In the genomic region with DNA sequence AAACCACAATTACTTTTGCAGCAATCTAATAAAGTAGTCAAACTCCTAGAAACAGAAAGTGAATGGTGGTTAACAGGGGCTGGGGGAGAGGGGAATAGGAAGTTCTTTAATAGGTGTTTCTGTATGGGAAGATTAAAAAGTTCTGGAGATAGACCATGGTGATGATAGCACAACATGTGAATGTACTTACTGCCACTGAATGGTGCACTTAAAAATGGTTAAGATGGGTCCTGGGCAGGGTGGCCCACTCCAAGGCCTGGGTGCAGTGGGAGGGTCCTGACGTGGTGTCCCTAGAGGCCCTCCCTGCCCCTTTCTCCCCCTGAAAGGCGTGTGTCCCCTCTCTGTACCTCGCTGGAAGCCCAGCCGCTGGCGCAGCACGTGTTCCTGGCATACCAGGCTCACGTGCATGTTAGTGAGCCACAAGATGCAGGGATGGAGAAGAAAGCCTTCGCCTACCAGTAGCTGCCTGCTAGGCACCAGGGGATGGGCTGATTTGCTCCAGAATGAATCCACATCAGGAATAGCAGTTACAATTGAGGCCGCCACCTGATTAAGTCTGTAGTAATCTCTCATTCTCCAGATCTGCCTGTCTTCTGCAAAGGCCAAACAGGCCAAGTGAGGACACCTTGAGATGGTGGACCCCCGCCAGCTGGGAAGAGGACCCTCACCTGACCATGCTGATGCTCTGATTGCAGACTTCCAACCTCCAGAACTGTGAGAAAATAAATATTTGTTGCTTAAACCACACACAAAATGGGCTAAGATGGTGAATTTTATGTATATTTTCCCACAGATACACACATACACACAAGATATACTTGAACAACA, we compare ENCODE assay signal across 11 cellular contexts.
DNase-seq lines count a peak whose midpoint lies in the region; ATAC-seq and TF ChIP-seq lines count a peak whose summit lies in the region.
"Had no signal": no experiment of that assay in that cellular context is flagged by ENCODE, and none has a peak within 500 bp of the region (broad histone marks: within the 10 kb centered on the region; RNA-seq: fewer than 3 reads in every experiment).

No MANE protein-coding gene starts in this region.

- no peaks in the 10 kb centered on the region for H3K36me3 ChIP-seq in SK-N-MC (ENCODE audit: insufficient read depth, low read length)
- H3K36me3 ChIP-seq in esophagus squamous epithelium, result no peaks in the 10 kb centered on the region
- H3K36me3 ChIP-seq in thymus (ENCODE audit: control insufficient read depth, insufficient read depth), result no peaks in the 10 kb centered on the region
- H3K36me3 ChIP-seq: adrenal gland had no signal

- no peaks in the 10 kb centered on the region for H3K27me3 Mint-ChIP-seq in activated T-cell treated with anti-CD3 and anti-CD28 coated beads, Interleukin-2, amount 50 U/mL, for 4 hours (ENCODE audit: low read depth)

- no peak for TF ChIP-seq POLR2A in esophagus squamous epithelium (IDR thresholded peaks at IDR 0.05)

- H3K4me1 ChIP-seq in esophagus squamous epithelium (peaks cover 33 to 73% (median 36%) of the 10 kb centered on the region in 3 donors), thymus (ENCODE audit: control insufficient read depth, insufficient read depth, low read length) (peaks cover 29% of the 10 kb centered on the region)

- peaks cover 91% of the 10 kb centered on the region for H3K4me1 Mint-ChIP-seq in activated T-cell treated with anti-CD3 and anti-CD28 coated beads, Interleukin-2, amount 50 U/mL, for 4 hours (ENCODE audit: low read depth)

- no peaks in the 10 kb centered on the region for H3K9me3 Mint-ChIP-seq in activated T-cell treated with anti-CD3 and anti-CD28 coated beads, Interleukin-2, amount 50 U/mL, for 4 hours

- no peak for TF ChIP-seq CTCF in esophagus squamous epithelium (IDR thresholded peaks at IDR 0.05)

- no peaks in the 10 kb centered on the region for H3K36me3 Mint-ChIP-seq in activated T-cell treated with anti-CD3 and anti-CD28 coated beads, Interleukin-2, amount 50 U/mL, for 4 hours (ENCODE audit: insufficient read depth)

- no peak for ATAC-seq in activated T-cell treated with anti-CD3 and anti-CD28 coated beads, Interleukin-2, amount 50 U/mL, for 4 hours
- no peak for ATAC-seq in HG03159 (IDR thresholded peaks at IDR 0.05; ENCODE audit: unreplicated experiment)
- ATAC-seq in HG02970 (IDR thresholded peaks at IDR 0.05; ENCODE audit: low FRiP score, unreplicated experiment), result no peak

- H3K27me3 ChIP-seq in esophagus squamous epithelium, result no peaks in the 10 kb centered on the region
- no peaks in the 10 kb centered on the region for H3K27me3 ChIP-seq in thymus (ENCODE audit: control insufficient read depth, insufficient read depth)
- H3K27me3 ChIP-seq: adrenal gland, hepatocyte had no signal

- peak overlapping the region; percentile 44 for H3K4me3 Mint-ChIP-seq in activated T-cell treated with anti-CD3 and anti-CD28 coated beads, Interleukin-2, amount 50 U/mL, for 4 hours

- intact Hi-C loops in esophagus squamous epithelium (cut with DNase I), result no loop called here

- H3K9me3 ChIP-seq in SK-N-MC (ENCODE audit: low read depth, low read length) (no peaks in the 10 kb centered on the region), esophagus squamous epithelium (no peaks in the 10 kb centered on the region), thymus (ENCODE audit: control insufficient read depth) (no peaks in the 10 kb centered on the region)
- H3K9me3 ChIP-seq: adrenal gland had no signal

- WGBS in esophagus squamous epithelium, 2 donors, result 87 to 91% methylated on average over 3 to 4 of the region's 10 CpGs
- WGBS in thymus, result 91% methylated on average over 10 of the region's 10 CpGs

- no peak overlapping the region for H3K9ac ChIP-seq in SK-N-MC (ENCODE audit: insufficient read length)

- DNase-seq in activated T-cell treated with anti-CD3 and anti-CD28 coated beads, Interleukin-2, amount 50 U/mL, for 4 hours, result no peak
- DNase-seq in activated T-cell treated with anti-CD3 and anti-CD28 coated beads, Interleukin-2, amount 50 U/mL, for 48 hours, result no peak
- no peak for DNase-seq in SK-N-MC (ENCODE audit: low read depth, low spot score)
- DNase-seq in esophagus squamous epithelium (lab: John Stamatoyannopoulos, UW), result no peak
- DNase-seq in GOT3 (lab: John Stamatoyannopoulos, UW), result no peak
- DNase-seq: NCI-H2081 treated with DMSO at 0.1 percent for 48 hours had no signal

- no peak overlapping the region for H3K4me3 ChIP-seq in SK-N-MC
- no peak overlapping the region for H3K4me3 ChIP-seq in esophagus squamous epithelium
- H3K4me3 ChIP-seq in thymus (ENCODE audit: low read length), result no peak overlapping the region
- H3K4me3 ChIP-seq: adrenal gland, hepatocyte had no signal

- peak overlapping the region; percentile 19; the same call in 1 of the 2 replicates for H3K27ac ChIP-seq in SK-N-MC
- H3K27ac ChIP-seq in esophagus squamous epithelium, result peak overlapping the region; percentile 63 to 86 (median 85)
- peak overlapping the region; percentile 94 for H3K27ac ChIP-seq in thymus (ENCODE audit: low read depth)
- H3K27ac ChIP-seq: hepatocyte had no signal

Comparison
In these comparisons a context has a peak if more than half of its experiments do, and no peak if none do; other contexts are left out.
1. H3K27ac ChIP-seq: peak in every context shown above with its lines; median percentile 94 in thymus; 85 in esophagus squamous epithelium; 19 in SK-N-MC.